Comparison of ENCODE assay signal across 1 cellular context in genomic region chr4:88285235-88285505, GRCh38.
TF ChIP-seq lines count a peak whose summit lies in the region.

No MANE protein-coding gene starts in this region.

TF ChIP-seq in K562, 482 proteins besides CTCF, POLR2A, EP300 and RAD21 (continued from another document):
- TF ChIP-seq PBX2 (CRISPR knock-in tag; IDR thresholded peaks at IDR 0.05; ENCODE audit: low read depth), result peak; percentile 27; the same call in 1 of the 2 replicates
- peak; percentile 80 for TF ChIP-seq PBX2 (tag; conservative IDR thresholded peaks at IDR 0.05; ENCODE audit: low read depth)
